ENCODE assay signal across 13 cellular contexts in the genomic region with DNA sequence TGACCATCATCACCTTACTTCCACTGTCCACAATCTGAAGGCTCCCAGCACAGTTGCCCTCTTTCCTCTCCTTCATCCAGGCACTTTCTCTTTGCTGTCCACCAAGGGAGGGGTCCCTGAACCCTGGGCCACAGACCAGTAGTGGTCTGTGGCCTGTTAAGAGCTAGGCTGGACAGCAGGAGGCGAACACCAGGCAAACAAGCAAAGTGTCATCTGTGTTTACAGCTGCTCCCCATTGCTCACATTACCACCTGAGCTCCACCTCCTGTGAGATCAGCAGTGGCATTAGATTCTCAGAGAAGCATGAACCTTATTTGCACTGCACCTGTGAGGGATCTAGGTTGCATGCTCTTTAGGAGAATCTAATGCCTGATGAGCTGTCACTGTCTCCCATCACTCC.
"Had no signal": no experiment of that assay in that cellular context is flagged by ENCODE, and none has a peak within 500 bp of the region (broad histone marks: within the 10 kb centered on the region; RNA-seq: fewer than 3 reads in every experiment).

No MANE protein-coding gene starts in this region.

- H3K36me3 ChIP-seq: adrenal gland, colonic mucosa, neural progenitor cell, stomach, thoracic aorta had no signal

- H3K4me1 ChIP-seq: colonic mucosa, parathyroid adenoma, stomach had no signal

- DNase-seq: activated CD4-positive, alpha-beta T cell treated with anti-CD3 and anti-CD28 coated beads, Interleukin-2, amount 10 ng/mL, durations not matched to agents 7 days and 5 days; activated CD4-positive, CD25-positive, alpha-beta regulatory T cell; activated naive CD4-positive, alpha-beta T cell treated with anti-CD3 and anti-CD28 coated beads, Interleukin-2, amount 50 U/mL, for 16 hours; adrenal gland; colonic mucosa; hippocampal formation; kidney glomerular epithelial cell; stimulated activated CD4-positive, alpha-beta T cell treated with anti-CD3 and anti-CD28 coated beads, Interleukin-4, amount 100 ng/mL, for 24 hours; stomach had no signal

- H3K79me2 ChIP-seq: parathyroid adenoma had no signal

- H3K27me3 ChIP-seq: adrenal gland, colonic mucosa, stomach had no signal

- H3K4me3 ChIP-seq: adrenal gland, colonic mucosa, neural progenitor cell, stomach, thoracic aorta had no signal

- H3K9ac ChIP-seq: neural progenitor cell, parathyroid adenoma had no signal

- H3K9me3 ChIP-seq: adrenal gland, colonic mucosa, stomach, thoracic aorta had no signal

- H2AFZ ChIP-seq: neural progenitor cell, parathyroid adenoma had no signal

- H3K27ac ChIP-seq: adrenal gland, colonic mucosa, neural progenitor cell, parathyroid adenoma, stomach, thoracic aorta had no signal

- FAIRE-seq: endothelial cell of umbilical vein had no signal

- H3K4me2 ChIP-seq: neural progenitor cell had no signal
